1 cellular context compared by ENCODE assay signal in the genomic region with DNA sequence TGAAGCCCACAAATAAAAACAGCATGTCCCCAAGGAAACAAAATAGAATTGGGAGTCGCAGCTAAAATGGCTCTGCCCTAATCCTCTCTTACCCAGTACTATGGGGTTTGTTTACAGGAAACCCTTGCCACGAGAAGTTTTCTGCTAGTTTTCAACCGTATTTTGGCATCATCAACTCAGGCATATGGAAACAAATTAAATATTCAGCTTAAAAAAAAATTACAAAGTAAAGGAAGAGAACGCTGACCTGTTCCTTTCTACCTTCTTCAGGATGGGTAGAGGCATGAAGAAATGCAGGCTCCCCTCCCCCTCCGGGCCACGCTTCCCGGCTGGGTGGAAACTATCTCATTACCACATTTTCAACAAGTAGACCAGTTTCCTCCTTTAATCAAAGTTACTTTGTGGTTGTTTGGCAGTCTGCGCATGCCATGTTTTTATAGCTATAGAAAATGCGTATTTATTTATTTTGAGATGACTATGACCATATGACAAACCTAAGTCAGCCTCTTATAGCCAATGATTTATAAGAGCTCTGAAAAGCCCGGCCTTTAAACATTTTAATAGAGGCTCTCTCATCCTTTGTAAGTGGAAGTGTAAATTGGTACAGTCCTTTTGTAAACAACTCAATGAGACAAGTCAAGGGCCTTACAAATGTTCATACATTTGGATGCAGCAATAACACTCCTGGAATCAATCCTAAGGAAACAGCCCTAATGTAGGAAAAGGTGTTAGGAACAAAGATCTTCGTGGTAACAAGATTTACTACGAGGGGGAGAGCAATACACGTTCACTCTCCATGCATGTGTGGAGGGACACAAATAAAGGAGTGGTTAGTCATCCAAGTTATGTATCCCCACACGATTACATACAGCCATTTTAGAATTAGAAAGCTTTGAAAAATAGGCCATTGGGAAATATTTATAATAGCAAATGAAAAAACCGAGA.
A peak's percentile ranks its signal among the peaks of the same experiment; 100 is the strongest.
TF ChIP-seq lines count a peak whose summit lies in the region.

No MANE protein-coding gene starts in this region.

TF ChIP-seq in K562, 482 proteins besides CTCF, POLR2A, EP300 and RAD21 (continued from another document):
- TF ChIP-seq TEAD4 (IDR thresholded peaks at IDR 0.05; ENCODE audit: low read length): peak; percentile 9; the same call in 1 of the 2 replicates
- TF ChIP-seq TEAD4 (CRISPR knock-in tag; IDR thresholded peaks at IDR 0.05; ENCODE audit: borderline replicate concordance): no peak
- peak; percentile 30 for TF ChIP-seq BRD9 (IDR thresholded peaks at IDR 0.05; ENCODE audit: low read depth, partially characterized antibody)
